Comparison of ENCODE assay signal across 16 cellular contexts in genomic region chr4:25702848-25703247, GRCh38. TPM values are rescaled to one million over a fixed set of nuclear protein-coding genes. Genes with fewer than 3 reads are reported as not detected.
A peak's percentile ranks its signal among the peaks of the same experiment; 100 is the strongest.
DNase-seq lines count a peak whose midpoint lies in the region; ATAC-seq, FAIRE-seq and TF ChIP-seq lines count a peak whose summit lies in the region.
"Had no signal": no experiment of that assay in that cellular context is flagged by ENCODE, and none has a peak within 500 bp of the region (broad histone marks: within the 10 kb centered on the region; RNA-seq: fewer than 3 reads in every experiment).

No MANE protein-coding gene starts in this region.

- H3K4me1 ChIP-seq in gastroesophageal sphincter = no peaks in the 10 kb centered on the region

- no peak for DNase-seq in GM18507 (ENCODE audit: extremely low spot score, insufficient read length, low read depth)
- DNase-seq in NCI-H226 = peak; percentile 80
- peak; percentile 6 for DNase-seq in fibroblast of gingiva (ENCODE audit: low read depth)
- peak; percentile 37 for DNase-seq in pons (ENCODE audit: low spot score)
- DNase-seq in NCI-H2171 treated with DMSO at 0.1 percent for 48 hours (lab: John Stamatoyannopoulos, UW) = no peak
- no peak for DNase-seq in CD1c-positive myeloid dendritic cell (ENCODE audit: extremely low spot score)
- no peak for DNase-seq in NK-92 treated with Interleukin-12 subunit alpha and Interleukin-12 subunit beta, amount 100 ng/mL, for 24 hours (lab: John Stamatoyannopoulos, UW)
- DNase-seq: activated naive CD8-positive, alpha-beta T cell treated with anti-CD3 and anti-CD28 coated beads, Interleukin-2, amount 10 ng/mL, durations not matched to agents 7 days and 5 days; GDM1; glutamatergic neuron; naive B cell; PC-9; stimulated activated CD4-positive, alpha-beta T cell treated with anti-CD3 and anti-CD28 coated beads, Interleukin-2, amount 100 ng/mL, for 48 hours had no signal

- H3K27me3 ChIP-seq in gastroesophageal sphincter = no peaks in the 10 kb centered on the region

- peak; percentile 24 for FAIRE-seq in GM18507 (lab: Jason Lieb, UNC)

- ATAC-seq in gastroesophageal sphincter = no peak

- no peaks in the 10 kb centered on the region for H3K9me3 ChIP-seq in gastroesophageal sphincter
- H3K9me3 ChIP-seq: thoracic aorta had no signal

- no peak for TF ChIP-seq EP300 in gastroesophageal sphincter (IDR thresholded peaks at IDR 0.05)

- no peak for TF ChIP-seq CTCF in gastroesophageal sphincter (IDR thresholded peaks at IDR 0.05)

- no peak overlapping the region for H3K27ac ChIP-seq in gastroesophageal sphincter
- H3K27ac ChIP-seq: KMS-11, PC-9, thoracic aorta had no signal

- no peak for TF ChIP-seq POLR2A in gastroesophageal sphincter (IDR thresholded peaks at IDR 0.05)

- WGBS in gastroesophageal sphincter (ENCODE audit: low coverage in 1 of 2), 2 donors = 35 to 75% methylated on average over 1 to 4 of the region's 5 CpGs

- H3K4me3 ChIP-seq in gastroesophageal sphincter = no peak overlapping the region
- H3K4me3 ChIP-seq: PC-9, thoracic aorta had no signal

- no peaks in the 10 kb centered on the region for H3K36me3 ChIP-seq in gastroesophageal sphincter
- H3K36me3 ChIP-seq: thoracic aorta had no signal

RNA-seq across cellular contexts. Expression of gene SLC34A2, which starts 47.2 kb away (rescaled TPM):
- 1 to 10 TPM in 1 of 4 donors, not detected in 3; 7.8 TPM for total RNA-seq in gastroesophageal sphincter
- total RNA-seq: activated naive CD8-positive, alpha-beta T cell treated with anti-CD3 and anti-CD28 coated beads, Interleukin-2, amount 10 ng/mL, durations not matched to agents 7 days and 5 days; PC-9; thoracic aorta had no signal

Comparison
In these comparisons a context has a peak if more than half of its experiments do, and no peak if none do; other contexts are left out.
1. DNase-seq: peak in NCI-H226 (single experiment), fibroblast of gingiva (single experiment) and pons (single experiment); none in GM18507 (single experiment), NCI-H2171 treated with DMSO at 0.1 percent for 48 hours (single experiment), CD1c-positive myeloid dendritic cell (single experiment) and NK-92 treated with Interleukin-12 subunit alpha and Interleukin-12 subunit beta, amount 100 ng/mL, for 24 hours (single experiment).